In the genomic region with DNA sequence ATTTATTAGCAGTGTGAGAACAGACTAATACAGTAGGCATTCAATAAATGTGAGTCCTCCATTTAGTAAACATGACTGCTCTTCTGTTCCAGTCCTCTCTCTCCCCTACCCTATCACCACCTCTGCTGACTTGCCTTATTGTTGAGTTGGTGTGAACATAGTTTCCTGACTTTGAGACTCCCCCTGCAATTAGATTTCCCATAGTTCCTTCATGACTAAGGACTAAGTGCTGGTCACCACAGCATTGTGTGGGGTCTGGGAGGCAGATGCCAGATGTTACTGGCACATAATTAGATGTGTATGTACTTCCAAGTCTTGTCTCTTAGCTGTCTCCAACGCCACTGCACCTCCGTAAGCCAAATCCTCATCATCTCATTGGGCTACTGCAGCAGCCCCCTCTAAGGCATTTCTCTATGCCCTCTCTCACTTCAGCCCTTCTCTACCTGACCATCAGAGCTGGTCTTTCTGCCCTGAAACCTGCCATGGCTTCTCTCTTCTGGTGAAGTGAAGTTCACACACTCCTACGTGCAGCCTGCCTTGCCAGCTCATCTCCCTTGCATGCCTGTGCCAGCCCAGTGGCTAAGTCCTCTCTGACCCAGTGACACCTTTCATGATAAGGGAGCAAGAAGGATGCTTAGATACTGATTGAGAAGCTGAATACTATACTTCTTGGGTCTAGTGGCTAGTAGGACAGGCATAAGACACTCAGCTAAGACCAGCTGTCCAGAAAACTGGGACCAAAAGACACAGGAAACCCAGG, we compare ENCODE assay signal across 27 cellular contexts.
"Had no signal": no experiment of that assay in that cellular context is flagged by ENCODE, and none has a peak within 500 bp of the region (broad histone marks: within the 10 kb centered on the region; RNA-seq: fewer than 3 reads in every experiment).

No MANE protein-coding gene starts in this region.

- H3K27ac Mint-ChIP-seq: activated CD8-positive, alpha-beta memory T cell treated with anti-CD3 and anti-CD28 coated beads, Interleukin-2, amount 10 ng/mL, durations not matched to agents 7 days and 5 days; activated CD8-positive, alpha-beta T cell treated with anti-CD3 and anti-CD28 coated beads, Interleukin-2, amount 10 ng/mL, durations not matched to agents 7 days and 5 days; activated naive CD4-positive, alpha-beta T cell treated with anti-CD3 and anti-CD28 coated beads, Interleukin-2, amount 50 U/mL, for 24 hours; activated naive CD8-positive, alpha-beta T cell treated with anti-CD3 and anti-CD28 coated beads, Interleukin-2, amount 50 U/mL, for 24 hours; activated T-helper 2 cell treated with anti-CD3 and anti-CD28 coated beads, Interferon-gamma antibody, Interleukin-2, Interleukin-4, amounts not matched to agents 10 μg/mL and 5 μg/mL and 100 μg/mL, durations not matched to agents 14 hours and 24 hours and 36 hours; dendritic cell treated with granulocyte-macrophage colony-stimulating factor and Interleukin-4, amounts not matched to agents 40 ng/mL and 50 ng/mL, for 4 days; endodermal cell; nephron progenitor cell; progenitor cell of endocrine pancreas; stimulated activated naive B cell treated with anti-CD40 and anti-IgM and Interleukin-4, amounts not matched to agents 10 μg/mL and 1 μg/mL and 100 μg/mL, for 72 hours; T-helper 17 cell had no signal

- H3K9me3 ChIP-seq: esophagus muscularis mucosa, left ventricle myocardium inferior, neutrophil, ovary, sigmoid colon, stomach, thyroid gland had no signal

- H3K4me2 ChIP-seq: smooth muscle cell had no signal

- H3K4me3 ChIP-seq: esophagus muscularis mucosa, left ventricle myocardium inferior, ovary, sigmoid colon, smooth muscle cell, stomach, thyroid gland had no signal

- H3K4me1 ChIP-seq: sigmoid colon had no signal

- H3K27me3 ChIP-seq: esophagus muscularis mucosa, neutrophil, ovary, sigmoid colon, stomach, thyroid gland had no signal

- DNase-seq: activated CD4-positive, alpha-beta T cell treated with anti-CD3 and anti-CD28 coated beads for 1 hour; activated CD4-positive, alpha-beta T cell treated with anti-CD3 and anti-CD28 coated beads, Interleukin-2, amount 50 U/mL, for 1 hour; activated CD8-positive, alpha-beta memory T cell treated with anti-CD3 and anti-CD28 coated beads, Interleukin-2, amount 10 ng/mL, durations not matched to agents 7 days and 5 days; activated CD8-positive, alpha-beta T cell treated with anti-CD3 and anti-CD28 coated beads, Interleukin-2, amount 10 ng/mL, durations not matched to agents 7 days and 5 days; activated naive CD8-positive, alpha-beta T cell treated with anti-CD3 and anti-CD28 coated beads, Interleukin-2, amount 50 U/mL, for 24 hours; activated T-cell treated with anti-CD3 and anti-CD28 coated beads, Interleukin-2, amount 50 U/mL, for 48 hours; amygdala; central memory CD4-positive, alpha-beta T cell; endodermal cell; left ventricle myocardium inferior; nephron progenitor cell; ovary; sigmoid colon; stimulated activated CD4-positive, alpha-beta T cell treated with anti-CD3 and anti-CD28 coated beads, Interleukin-15, amount 100 ng/mL, for 24 hours; stimulated activated CD4-positive, alpha-beta T cell treated with anti-CD3 and anti-CD28 coated beads, Interleukin-2, amount 100 ng/mL, for 24 hours; stimulated activated naive B cell treated with anti-CD40 and anti-IgM and Interleukin-4, amounts not matched to agents 10 μg/mL and 1 μg/mL and 100 μg/mL, for 72 hours; stomach; T-helper 17 cell; T1000 had no signal

- ATAC-seq: activated CD8-positive, alpha-beta memory T cell treated with anti-CD3 and anti-CD28 coated beads, Interleukin-2, amount 10 ng/mL, durations not matched to agents 7 days and 5 days; activated CD8-positive, alpha-beta T cell treated with anti-CD3 and anti-CD28 coated beads, Interleukin-2, amount 10 ng/mL, durations not matched to agents 7 days and 5 days; activated naive CD8-positive, alpha-beta T cell treated with anti-CD3 and anti-CD28 coated beads, Interleukin-2, amount 50 U/mL, for 24 hours; stimulated activated naive B cell treated with anti-CD40 and anti-IgM and Interleukin-4, amounts not matched to agents 10 μg/mL and 1 μg/mL and 100 μg/mL, for 72 hours; T-helper 17 cell had no signal

- H3K27ac ChIP-seq: esophagus muscularis mucosa, left ventricle myocardium inferior, neutrophil, ovary, sigmoid colon, stomach had no signal

- H3K27me3 Mint-ChIP-seq: activated CD8-positive, alpha-beta memory T cell treated with anti-CD3 and anti-CD28 coated beads, Interleukin-2, amount 10 ng/mL, durations not matched to agents 7 days and 5 days; activated naive CD4-positive, alpha-beta T cell treated with anti-CD3 and anti-CD28 coated beads, Interleukin-2, amount 50 U/mL, for 24 hours; activated naive CD8-positive, alpha-beta T cell treated with anti-CD3 and anti-CD28 coated beads, Interleukin-2, amount 50 U/mL, for 24 hours; dendritic cell treated with granulocyte-macrophage colony-stimulating factor and Interleukin-4, amounts not matched to agents 40 ng/mL and 50 ng/mL, for 4 days; progenitor cell of endocrine pancreas; stimulated activated naive B cell treated with anti-CD40 and anti-IgM and Interleukin-4, amounts not matched to agents 10 μg/mL and 1 μg/mL and 100 μg/mL, for 72 hours; T-helper 17 cell had no signal

- H3K36me3 ChIP-seq: neutrophil, ovary, thyroid gland had no signal

- H3K9me3 Mint-ChIP-seq: activated naive CD4-positive, alpha-beta T cell treated with anti-CD3 and anti-CD28 coated beads, Interleukin-2, amount 50 U/mL, for 24 hours; activated naive CD8-positive, alpha-beta T cell treated with anti-CD3 and anti-CD28 coated beads, Interleukin-2, amount 50 U/mL, for 24 hours; activated T-helper 2 cell treated with anti-CD3 and anti-CD28 coated beads, Interferon-gamma antibody, Interleukin-2, Interleukin-4, amounts not matched to agents 10 μg/mL and 5 μg/mL and 100 μg/mL, durations not matched to agents 14 hours and 24 hours and 36 hours; dendritic cell treated with granulocyte-macrophage colony-stimulating factor and Interleukin-4, amounts not matched to agents 40 ng/mL and 50 ng/mL, for 4 days; endodermal cell; nephron progenitor cell; stimulated activated naive B cell treated with anti-CD40 and anti-IgM and Interleukin-4, amounts not matched to agents 10 μg/mL and 1 μg/mL and 100 μg/mL, for 72 hours had no signal

- H3K4me3 Mint-ChIP-seq: activated CD8-positive, alpha-beta memory T cell treated with anti-CD3 and anti-CD28 coated beads, Interleukin-2, amount 10 ng/mL, durations not matched to agents 7 days and 5 days; activated CD8-positive, alpha-beta T cell treated with anti-CD3 and anti-CD28 coated beads, Interleukin-2, amount 10 ng/mL, durations not matched to agents 7 days and 5 days; activated naive CD4-positive, alpha-beta T cell treated with anti-CD3 and anti-CD28 coated beads, Interleukin-2, amount 50 U/mL, for 24 hours; activated naive CD8-positive, alpha-beta T cell treated with anti-CD3 and anti-CD28 coated beads, Interleukin-2, amount 50 U/mL, for 24 hours; dendritic cell treated with granulocyte-macrophage colony-stimulating factor and Interleukin-4, amounts not matched to agents 40 ng/mL and 50 ng/mL, for 4 days; endodermal cell; nephron progenitor cell; stimulated activated naive B cell treated with anti-CD40 and anti-IgM and Interleukin-4, amounts not matched to agents 10 μg/mL and 1 μg/mL and 100 μg/mL, for 72 hours; T-helper 17 cell had no signal
